ENCODE assay signal across 8 cellular contexts in the genomic region with DNA sequence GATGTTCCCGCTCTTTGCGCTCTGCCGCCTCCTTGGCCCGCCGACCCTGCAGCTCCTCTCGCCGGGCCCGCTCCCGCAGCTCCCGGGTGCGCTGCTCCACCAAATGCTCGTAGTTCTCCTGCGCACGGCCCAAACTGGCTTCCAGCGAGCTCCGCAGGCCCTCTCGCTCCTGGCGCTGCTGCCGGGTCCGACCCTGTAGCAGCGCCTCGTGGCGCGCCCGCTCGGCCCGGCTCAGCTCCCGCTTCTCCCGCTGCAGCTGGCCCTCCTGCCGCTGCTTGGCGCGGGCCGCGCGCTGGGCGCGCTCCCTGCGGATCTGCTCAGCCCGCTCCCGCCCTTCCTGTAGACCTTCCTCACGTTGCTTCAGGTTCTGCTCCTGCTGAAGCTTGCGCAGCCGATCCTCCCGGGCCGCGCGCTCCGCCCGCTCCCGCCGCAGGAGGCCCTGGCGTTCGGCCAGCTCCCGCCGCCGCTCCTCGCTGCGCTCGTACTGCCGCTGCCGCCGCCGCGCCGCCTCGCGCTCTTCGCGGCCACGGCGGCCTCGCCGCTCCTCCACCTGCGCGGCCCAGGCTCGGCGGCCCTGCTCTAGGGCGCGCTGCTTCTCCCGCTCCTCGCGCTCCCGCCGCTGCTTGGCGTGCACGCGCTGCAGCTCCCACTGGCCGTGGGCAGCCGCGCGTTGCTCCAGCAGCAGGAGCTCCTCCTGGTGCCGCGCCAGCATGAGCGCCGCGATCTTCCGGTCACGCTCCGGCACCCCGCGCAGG. TPM values are rescaled to one million over a fixed set of nuclear protein-coding genes. Genes with fewer than 3 reads are reported as not detected.
DNase-seq lines count a peak whose midpoint lies in the region; ATAC-seq and TF ChIP-seq lines count a peak whose summit lies in the region.

No MANE protein-coding gene starts in this region.

- peaks cover 53 to 62% of the 10 kb centered on the region in 2 donors for H3K27me3 Mint-ChIP-seq in natural killer cell treated with Interleukin-12 subunit alpha and Interleukin-12 subunit beta and Interleukin-15 and Interleukin-18, amount 100 ng/mL, for 72 hours

- intact Hi-C loops in Right ventricle myocardium inferior (cut with DNase I) = loop anchor here (5.0 kb wide), 1 partner anchor 35 kb away; no protein-coding TSS in a partner anchor
- intact Hi-C loops in cardiac septum (cut with DNase I) = no loop called here
- intact Hi-C loops in left colon (cut with DNase I, micrococcal nuclease) = no loop called here
- intact Hi-C loops in uterus (cut with DNase I; ENCODE audit: low total_unique reads) = no loop called here

- no peak overlapping the region for H3K27ac ChIP-seq in uterus

- no peak for TF ChIP-seq CTCF in uterus (IDR thresholded peaks at IDR 0.05)

- no peak overlapping the region for H3K4me3 Mint-ChIP-seq in natural killer cell treated with Interleukin-12 subunit alpha and Interleukin-12 subunit beta and Interleukin-15 and Interleukin-18, amount 100 ng/mL, for 72 hours

- H3K36me3 ChIP-seq in uterus = no peaks in the 10 kb centered on the region

- H3K9me3 ChIP-seq in uterus = no peaks in the 10 kb centered on the region

- H3K36me3 Mint-ChIP-seq in natural killer cell treated with Interleukin-12 subunit alpha and Interleukin-12 subunit beta and Interleukin-15 and Interleukin-18, amount 100 ng/mL, for 72 hours = no peaks in the 10 kb centered on the region

- peaks cover 6 to 7% of the 10 kb centered on the region in 2 donors for H3K4me1 Mint-ChIP-seq in natural killer cell treated with Interleukin-12 subunit alpha and Interleukin-12 subunit beta and Interleukin-15 and Interleukin-18, amount 100 ng/mL, for 72 hours (ENCODE audit: low read depth in 2 of 2)

- peaks cover 0 to 18% of the 10 kb centered on the region in 2 donors for H3K4me1 ChIP-seq in uterus

- H3K27me3 ChIP-seq in uterus = peaks cover 24 to 25% of the 10 kb centered on the region in 2 donors

- H3K27ac Mint-ChIP-seq in natural killer cell treated with Interleukin-12 subunit alpha and Interleukin-12 subunit beta and Interleukin-15 and Interleukin-18, amount 100 ng/mL, for 72 hours = no peak overlapping the region

- ATAC-seq in Right ventricle myocardium inferior = peak; percentile 30
- peak; percentile 71 for ATAC-seq in left colon
- ATAC-seq in natural killer cell treated with Interleukin-12 subunit alpha and Interleukin-12 subunit beta and Interleukin-15 and Interleukin-18, amount 100 ng/mL, for 72 hours = no peak
- no peak for ATAC-seq in activated CD4-positive, CD25-positive, alpha-beta regulatory T cell treated with anti-CD3 and anti-CD28 coated beads, Interleukin-2, amount 50 U/mL, for 24 hours

- TF ChIP-seq POLR2A in uterus (IDR thresholded peaks at IDR 0.05) = no peak

- H3K9me3 Mint-ChIP-seq in natural killer cell treated with Interleukin-12 subunit alpha and Interleukin-12 subunit beta and Interleukin-15 and Interleukin-18, amount 100 ng/mL, for 72 hours = no peaks in the 10 kb centered on the region

- DNase-seq in Right ventricle myocardium inferior (ENCODE audit: missing footprints) (no peak), cardiac septum (ENCODE audit: low spot score) (no peak), amniotic epithelial cell (ENCODE audit: low read depth) (peak; percentile 24), left colon (peak in 1 of 2 donors; percentile 36), uterus (peak in 1 of 2 donors; percentile 20), NCI-H82 treated with DMSO at 0.1 percent for 48 hours (lab: John Stamatoyannopoulos, UW; ENCODE audit: unreplicated experiment) (no peak)
- DNase-seq in natural killer cell treated with Interleukin-12 subunit alpha and Interleukin-12 subunit beta and Interleukin-15 and Interleukin-18, amount 100 ng/mL, for 72 hours (ENCODE audit: low spot score) = no peak

- peak overlapping the region; percentile 11 to 34 for H3K4me3 ChIP-seq in uterus

RNA-seq across cellular contexts. Expression of a gene that starts 2.6 kb away (rescaled TPM):
- total RNA-seq in Right ventricle myocardium inferior (not detected), cardiac septum (not detected), left colon (not detected), uterus (not detected)
- not detected for total RNA-seq in natural killer cell treated with Interleukin-12 subunit alpha and Interleukin-12 subunit beta and Interleukin-15 and Interleukin-18, amount 100 ng/mL, for 72 hours

RNA-seq across cellular contexts. Expression of a gene that starts 39.3 kb away (rescaled TPM):
- total RNA-seq in Right ventricle myocardium inferior (22.4 TPM), cardiac septum (26.9 TPM), left colon (10 to 100 TPM; 73.8 to 98.9 TPM), uterus (10 to 100 TPM in 3 of 4 donors, 1 to 10 TPM in 1; 8.8 to 35.1 (median 17.6) TPM)
- total RNA-seq in natural killer cell treated with Interleukin-12 subunit alpha and Interleukin-12 subunit beta and Interleukin-15 and Interleukin-18, amount 100 ng/mL, for 72 hours = 100 to 1,000 TPM; 111 to 139 TPM

Comparison
In these comparisons a context has a peak if more than half of its experiments do, and no peak if none do; other contexts are left out.
1. ATAC-seq: peak in Right ventricle myocardium inferior (single experiment) and left colon (single experiment); none in natural killer cell treated with Interleukin-12 subunit alpha and Interleukin-12 subunit beta and Interleukin-15 and Interleukin-18, amount 100 ng/mL, for 72 hours (0 of 2) and activated CD4-positive, CD25-positive, alpha-beta regulatory T cell treated with anti-CD3 and anti-CD28 coated beads, Interleukin-2, amount 50 U/mL, for 24 hours (0 of 2).